Comparison of ENCODE assay signal across 20 cellular contexts in the genomic region with DNA sequence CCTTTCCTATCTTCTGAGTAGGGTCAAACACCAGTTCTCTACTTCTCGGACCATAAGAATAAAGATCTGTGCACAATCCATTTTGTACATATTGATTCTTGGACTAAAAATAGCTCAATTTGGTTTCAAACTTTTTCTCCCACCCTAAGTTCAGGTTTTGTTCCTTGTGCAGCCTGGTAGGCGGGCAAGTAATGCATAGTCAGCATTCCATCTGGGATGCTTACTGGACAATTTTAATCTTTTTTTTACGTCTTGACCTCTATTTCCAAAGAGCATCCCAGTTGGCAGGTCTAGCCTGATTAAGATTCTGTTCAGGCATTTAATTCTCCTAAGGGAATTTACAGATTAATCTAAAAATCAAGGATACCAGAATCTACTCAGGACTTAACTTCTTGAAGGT.
DNase-seq lines count a peak whose midpoint lies in the region; ATAC-seq, FAIRE-seq and TF ChIP-seq lines count a peak whose summit lies in the region.
"Had no signal": no experiment of that assay in that cellular context is flagged by ENCODE, and none has a peak within 500 bp of the region (broad histone marks: within the 10 kb centered on the region; RNA-seq: fewer than 3 reads in every experiment).

No MANE protein-coding gene starts in this region.

- no peak overlapping the region for H4K8ac ChIP-seq in H1 (ENCODE audit: extremely low read depth, insufficient read depth, low read length)

- H2BK5ac ChIP-seq in H1 (ENCODE audit: low read depth, low read length) = no peak overlapping the region

- no peak overlapping the region for H3K4ac ChIP-seq in H1 (replicated peaks; ENCODE audit: insufficient read length, low read depth, low read length)

- POLR2A ChIA-PET in A549 (lab: Yijun Ruan, JAX) (no interaction called here), H1 (lab: Charles Lee; ENCODE audit: partially characterized antibody) (interaction anchor here (0.6 to 1.3 kb wide), 2 partner anchors 9 to 849 kb away, joined by 3 read pairs; no protein-coding TSS in a partner anchor), PC-3 (lab: Charles Lee; ENCODE audit: unreplicated experiment) (no interaction called here)

- CTCF ChIA-PET in A549 (lab: Yijun Ruan, JAX) (no interaction called here), H1 (lab: Charles Lee; ENCODE audit: partially characterized antibody) (interaction anchor here (1.2 kb wide), 1 partner anchor 30 kb away, joined by 3 read pairs; no protein-coding TSS in a partner anchor), PC-3 (lab: Charles Lee) (no interaction called here)

- TF ChIP-seq RAD21 in A549 (conservative IDR thresholded peaks at IDR 0.05 in 1 of 2, IDR thresholded peaks at IDR 0.05 in 1 of 2) (no peak), H1 (IDR thresholded peaks at IDR 0.05 in 1 of 2, conservative IDR thresholded peaks at IDR 0.05 in 1 of 2; ENCODE audit: low read depth in 2 of 2, low read length in 2 of 2) (no peak)

- ATAC-seq in A549 (no peak), PC-3 (no peak)
- ATAC-seq: GM12878 had no signal

- FAIRE-seq in A549 (lab: Jason Lieb, UNC) (no peak), H1 (lab: Jason Lieb, UNC) (no peak)
- FAIRE-seq: GM12878 had no signal

- H3K4me1 ChIP-seq in A549 = no peaks in the 10 kb centered on the region
- peaks cover 0 to 3% (median 0%) of the 10 kb centered on the region in 4 experiments; a peak in 2 of 7 replicates for H3K4me1 ChIP-seq in H1 (replicated peaks in 1 of 4; ENCODE audit: control insufficient read depth in 3 of 4, insufficient read depth in 4 of 4, low read length in 3 of 4)
- H3K4me1 ChIP-seq in PC-3 (ENCODE audit: insufficient read depth, low read length) = no peaks in the 10 kb centered on the region

- H3K36me3 ChIP-seq in H1 (ENCODE audit: control insufficient read depth in 2 of 4, insufficient read depth in 4 of 4, low read length in 3 of 4) = peaks cover 0 to 11% (median 3%) of the 10 kb centered on the region in 4 experiments; a peak in 3 of 8 replicates
- no peaks in the 10 kb centered on the region; the same call in 1 of the 2 replicates for H3K36me3 ChIP-seq in PC-3 (ENCODE audit: low read depth, low read length)

- 91% methylated on average over 3 of the region's 3 CpGs for WGBS in A549 (ENCODE audit: missing lambda C conversion rate)
- 85% methylated on average over 3 of the region's 3 CpGs; no CpG with 5 or more reads in 1 of the 2 experiments for WGBS in H1 (ENCODE audit: extremely low coverage in 1 of 2, insufficient coverage in 1 of 2, insufficient read length in 1 of 2, insufficient replicate concordance in 2 of 2, low coverage in 1 of 2, low lambda C conversion rate in 2 of 2, missing lambda C conversion rate in 1 of 2), 2 experiments

- DNase-seq in A549 (ENCODE audit: low read depth in 1 of 2, low spot score in 1 of 2) (no peak), NCI-H82 treated with DMSO at 0.1 percent for 48 hours (lab: John Stamatoyannopoulos, UW; ENCODE audit: unreplicated experiment) (peak; percentile 21), H1 (ENCODE audit: low read depth in 1 of 2, low spot score in 2 of 2) (no peak), retinal pigment epithelial cell (ENCODE audit: low read depth) (peak; percentile 20), AG08395 (ENCODE audit: low spot score) (no peak), PC-3 (no peak), NCI-H2227 treated with DMSO at 0.1 percent for 48 hours (lab: John Stamatoyannopoulos, UW) (no peak)
- DNase-seq: 8988T; BE2C; C1 segment of cervical spinal cord; CD4-positive, CD25-positive, alpha-beta regulatory T cell; CD8-positive, alpha-beta memory T cell; COR-L47; DMS 273 treated with DMSO at 0.1 percent for 48 hours; DMS53; DND-41; EL; GOT3; H9 had no signal

- intact Hi-C loops in PC-3 (cut with micrococcal nuclease) = loop anchor here (10.0 kb wide), 1 partner anchor 49 kb away; no protein-coding TSS in a partner anchor

- H3K27me3 ChIP-seq in H1 (replicated peaks in 1 of 4; ENCODE audit: control insufficient read depth in 3 of 4, extremely low read depth in 1 of 4, insufficient read depth in 3 of 4, low read length in 3 of 4) (no peaks in the 10 kb centered on the region), PC-3 (ENCODE audit: low read length) (no peaks in the 10 kb centered on the region)
- H3K27me3 ChIP-seq: BE2C had no signal

- no peak overlapping the region for H2BK12ac ChIP-seq in H1 (ENCODE audit: low read depth, low read length)

- H3F3A ChIP-seq in PC-3 (ENCODE audit: low read length, unreplicated experiment) = no peaks in the 10 kb centered on the region

- H3K4me2 ChIP-seq in A549 (no peak overlapping the region), H1 (ENCODE audit: insufficient read depth in 1 of 2, low read depth in 2 of 2, low read length in 2 of 2) (no peak overlapping the region), PC-3 (ENCODE audit: low read length) (no peak overlapping the region)

- no peak overlapping the region for H3K14ac ChIP-seq in H1 (ENCODE audit: insufficient read length)

- TF ChIP-seq CTCF in A549 (IDR thresholded peaks at IDR 0.05) = no peak
- TF ChIP-seq CTCF in H1 (IDR thresholded peaks at IDR 0.05; ENCODE audit: control extremely low read depth in 1 of 3, insufficient read depth in 1 of 3, low read depth in 1 of 3, low read length in 3 of 3) = no peak
- no peak for TF ChIP-seq CTCF in retinal pigment epithelial cell (conservative IDR thresholded peaks at IDR 0.05; ENCODE audit: low read depth, low read length)
- no peak for TF ChIP-seq CTCF in PC-3 (conservative IDR thresholded peaks at IDR 0.05; ENCODE audit: low read depth, low read length)

- TF ChIP-seq POLR2A in A549 (IDR thresholded peaks at IDR 0.05; ENCODE audit: low read length) (no peak), H1 (IDR thresholded peaks at IDR 0.05; ENCODE audit: control extremely low read depth in 1 of 2, low read depth in 2 of 2, low read length in 2 of 2) (no peak)

- H3K79me1 ChIP-seq in H1 (ENCODE audit: low read depth, low read length) = peaks cover 7% of the 10 kb centered on the region; the same call in 1 of the 2 replicates

- no peaks in the 10 kb centered on the region for H3K9me2 ChIP-seq in PC-3 (replicated peaks; ENCODE audit: low read length)

- H2BK20ac ChIP-seq in H1 (ENCODE audit: low read length) = no peak overlapping the region

- TF ChIP-seq EP300 in A549 (IDR thresholded peaks at IDR 0.05) (no peak), H1 (IDR thresholded peaks at IDR 0.05; ENCODE audit: borderline replicate concordance in 1 of 2, low read depth in 2 of 2, low read length in 2 of 2) (no peak)

- H3K27ac ChIP-seq in A549 = no peak overlapping the region
- no peak overlapping the region for H3K27ac ChIP-seq in H1 (ENCODE audit: low read depth, low read length)
- no peak overlapping the region for H3K27ac ChIP-seq in PC-3 (ENCODE audit: low read length)

- H4K20me1 ChIP-seq in H1 (replicated peaks in 1 of 2; ENCODE audit: control insufficient read depth in 1 of 2, insufficient read depth in 2 of 2, low read length in 2 of 2) (no peaks in the 10 kb centered on the region), PC-3 (ENCODE audit: low read length) (no peaks in the 10 kb centered on the region)

- H3K23me2 ChIP-seq in H1 (ENCODE audit: low read depth, low read length) = no peaks in the 10 kb centered on the region

- H2AFZ ChIP-seq in H1 (ENCODE audit: low read length) (no peak overlapping the region), PC-3 (ENCODE audit: low read length) (no peak overlapping the region)

- H4K91ac ChIP-seq in H1 (replicated peaks; ENCODE audit: insufficient read length, low read length) = no peak overlapping the region

- no TSS peak for BruUV-seq in PC-3 (replicated peaks; lab: Mats Ljungman, UMichigan)

- H3K79me2 ChIP-seq in H1 (ENCODE audit: control insufficient read depth in 1 of 2, insufficient read depth in 2 of 2, low read length in 2 of 2) (peaks cover 0 to 17% of the 10 kb centered on the region in 2 experiments; a peak in 1 of 4 replicates), PC-3 (ENCODE audit: low read length) (no peaks in the 10 kb centered on the region)

- no peak overlapping the region for H3K23ac ChIP-seq in H1 (ENCODE audit: insufficient read length)

- H3K9ac ChIP-seq in H1 (replicated peaks in 1 of 4; ENCODE audit: extremely low read depth in 1 of 4, low read depth in 3 of 4, low read length in 3 of 4) (no peak overlapping the region), PC-3 (ENCODE audit: low read length) (no peak overlapping the region)

- H3K9me3 ChIP-seq in A549 (peaks cover 9% of the 10 kb centered on the region; the same call in 2 of the 3 replicates), H1 (ENCODE audit: insufficient read depth in 2 of 2, low read depth in 1 of 2, low read length in 1 of 2) (0 out of 4 replicates have a peak, but pooled peaks cover 0 to 5% of the 10 kb centered on the region in 2 experiments), PC-3 (ENCODE audit: low read length) (no peaks in the 10 kb centered on the region)

- no peak overlapping the region for H2BK120ac ChIP-seq in H1 (replicated peaks; ENCODE audit: low read depth, low read length)

- no peak overlapping the region for H2BK15ac ChIP-seq in H1 (ENCODE audit: low read length)

- no peak overlapping the region for H3K18ac ChIP-seq in H1 (ENCODE audit: extremely low read depth, low read length)

- H3K56ac ChIP-seq in H1 (replicated peaks; ENCODE audit: insufficient read length, low read depth, low read length) = no peak overlapping the region

- H2AK5ac ChIP-seq in H1 (ENCODE audit: low read depth, low read length) = no peak overlapping the region

- no peak overlapping the region for H4K5ac ChIP-seq in H1 (ENCODE audit: insufficient read length, low read depth, low read length)

- no peak overlapping the region for H3K4me3 ChIP-seq in A549
- no peak overlapping the region for H3K4me3 ChIP-seq in H1 (ENCODE audit: extremely low read depth in 1 of 4, insufficient read depth in 2 of 4, low read depth in 3 of 4, low read length in 4 of 4)
- H3K4me3 ChIP-seq in retinal pigment epithelial cell (ENCODE audit: low read length) = no peak overlapping the region
- H3K4me3 ChIP-seq in PC-3 (ENCODE audit: low read length) = no peak overlapping the region
- H3K4me3 ChIP-seq: GM12878 had no signal

TF ChIP-seq in A549, 52 proteins besides CTCF, POLR2A, EP300 and RAD21:
- no peak for TF ChIP-seq JUNB (IDR thresholded peaks at IDR 0.05)
- TF ChIP-seq MAFK (IDR thresholded peaks at IDR 0.05; ENCODE audit: partially characterized antibody) = peak; percentile 88
- no peak for TF ChIP-seq RFX5 (IDR thresholded peaks at IDR 0.05)
- TF ChIP-seq HDAC2 (IDR thresholded peaks at IDR 0.05) = no peak
- TF ChIP-seq HEYL (CRISPR knock-in tag; IDR thresholded peaks at IDR 0.05) = no peak

TF ChIP-seq in H1, 55 proteins besides CTCF, POLR2A, EP300 and RAD21:
- TF ChIP-seq SRF (IDR thresholded peaks at IDR 0.05; ENCODE audit: low read depth, low read length) = no peak
- TF ChIP-seq RXRA (IDR thresholded peaks at IDR 0.05; ENCODE audit: insufficient read depth, low read depth, low read length) = no peak
- TF ChIP-seq BACH1 (IDR thresholded peaks at IDR 0.05; ENCODE audit: low read length) = no peak
- TF ChIP-seq EZH2 (IDR thresholded peaks at IDR 0.05; ENCODE audit: low read depth, low read length, severe bottlenecking) = no peak
- TF ChIP-seq CHD1 (IDR thresholded peaks at IDR 0.05; ENCODE audit: low read depth, low read length) = no peak
- no peak for TF ChIP-seq CBX8 (IDR thresholded peaks at IDR 0.05; ENCODE audit: borderline replicate concordance, low read depth, low read length)
- TF ChIP-seq YY1 (IDR thresholded peaks at IDR 0.05; ENCODE audit: low read depth, low read length) = no peak
- TF ChIP-seq MAFK (IDR thresholded peaks at IDR 0.05; ENCODE audit: low read depth, low read length) = peak; percentile 75; the same call in 1 of the 2 replicates

Comparison
In these comparisons a context has a peak if more than half of its experiments do, and no peak if none do; other contexts are left out.
1. DNase-seq: peak in NCI-H82 treated with DMSO at 0.1 percent for 48 hours (single experiment) and retinal pigment epithelial cell (single experiment); none in A549 (0 of 2), H1 (0 of 2), AG08395 (single experiment), PC-3 (single experiment) and NCI-H2227 treated with DMSO at 0.1 percent for 48 hours (single experiment).